In the genomic region with DNA sequence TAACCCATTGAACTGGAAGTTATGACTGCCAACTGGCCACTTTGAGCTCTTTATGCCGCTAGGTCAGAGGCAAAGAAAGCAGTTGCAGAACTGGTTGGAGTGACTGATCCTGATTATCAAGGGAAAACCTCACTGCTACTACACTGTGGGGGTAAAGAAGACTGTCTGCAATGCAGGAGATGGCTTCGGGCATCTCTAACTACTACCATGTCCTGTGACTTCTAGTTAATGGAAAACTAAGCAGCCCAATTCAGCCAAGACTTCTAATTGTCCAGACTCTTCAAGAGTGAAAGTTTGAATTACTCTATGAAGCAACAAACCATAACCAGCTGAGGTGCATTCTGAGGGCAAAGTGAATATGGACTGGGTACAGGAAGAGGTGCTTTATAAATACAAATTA, we compare ENCODE assay signal across 32 cellular contexts.
"Had no signal": no experiment of that assay in that cellular context is flagged by ENCODE, and none has a peak within 500 bp of the region (broad histone marks: within the 10 kb centered on the region; RNA-seq: fewer than 3 reads in every experiment).

No MANE protein-coding gene starts in this region.

- H3K36me3 Mint-ChIP-seq: activated CD4-positive, alpha-beta memory T cell treated with anti-CD3 and anti-CD28 coated beads for 36 hours; activated naive CD4-positive, alpha-beta T cell treated with anti-CD3 and anti-CD28 coated beads, Interleukin-2, amount 50 U/mL, for 72 hours; brain; WTC11 had no signal

- H3K27me3 ChIP-seq: adrenal gland, SJCRH30 had no signal

- H3K36me3 ChIP-seq: adrenal gland, SJCRH30 had no signal

- DNase-seq: activated CD4-positive, alpha-beta memory T cell treated with anti-CD3 and anti-CD28 coated beads for 36 hours; activated CD4-positive, alpha-beta T cell treated with anti-CD3 and anti-CD28 coated beads for 36 hours; activated CD4-positive, alpha-beta T cell treated with anti-CD3 and anti-CD28 coated beads, Interleukin-2, amount 50 U/mL, for 1 hour; activated CD8-positive, alpha-beta memory T cell treated with anti-CD3 and anti-CD28 coated beads, Interleukin-2, amount 50 U/mL, for 4 hours; activated gamma-delta T cell treated with Interleukin-2 at 50 U/mL for 16 hours; activated naive CD4-positive, alpha-beta T cell treated with anti-CD3 and anti-CD28 coated beads for 36 hours; activated T-cell treated with anti-CD3 and anti-CD28 coated beads for 4 hours; activated T-cell treated with anti-CD3 and anti-CD28 coated beads, Interleukin-2, amount 50 U/mL, for 4 hours; adrenal gland; MM.1S; MV-4-11; NCI-H1092; NCI-H146; NCI-H187; NCI-H2029 treated with DMSO at 0.1 percent for 48 hours; NCI-H2107; NCI-H2171; NCI-H510A; NCI-H526; NCI-H748 treated with DMSO at 0.1 percent for 48 hours; NK-92 treated with Interleukin-12 subunit alpha and Interleukin-12 subunit beta, amount 100 ng/mL, for 24 hours; PC-9; SHP77; SJCRH30; SK-N-SH had no signal

- H3K27ac Mint-ChIP-seq: activated CD4-positive, alpha-beta memory T cell treated with anti-CD3 and anti-CD28 coated beads for 36 hours; activated CD4-positive, alpha-beta T cell treated with anti-CD3 and anti-CD28 coated beads for 36 hours; activated naive CD4-positive, alpha-beta T cell treated with anti-CD3 and anti-CD28 coated beads for 36 hours; activated naive CD4-positive, alpha-beta T cell treated with anti-CD3 and anti-CD28 coated beads, Interleukin-2, amount 50 U/mL, for 72 hours; activated T-helper 1 cell treated with anti-CD3 and anti-CD28 coated beads, Interleukin-12 subunit alpha, Interleukin-12 subunit beta, Interleukin-2, Interleukin-4 antibody, amounts not matched to agents 30 ng/mL and 10 ng/mL and 1 ng/mL, durations not matched to agents 14 hours and 24 hours and 36 hours; brain; T-helper 1 cell treated with Interleukin-12 subunit alpha and Interleukin-12 subunit beta and Interleukin-4 antibody, amounts not matched to agents 30 μg/mL and 1 μg/mL, for 36 hours; T-helper 2 cell treated with Interferon-gamma antibody and Interleukin-4, amounts not matched to agents 5 μg/mL and 100 μg/mL, for 36 hours; WTC11 had no signal

- H3K4me1 Mint-ChIP-seq: activated CD4-positive, alpha-beta T cell treated with anti-CD3 and anti-CD28 coated beads for 36 hours; brain; WTC11 had no signal

- H3K4me3 Mint-ChIP-seq: activated CD4-positive, alpha-beta memory T cell treated with anti-CD3 and anti-CD28 coated beads for 36 hours; activated CD4-positive, alpha-beta T cell treated with anti-CD3 and anti-CD28 coated beads for 36 hours; activated naive CD4-positive, alpha-beta T cell treated with anti-CD3 and anti-CD28 coated beads for 36 hours; activated T-cell treated with anti-CD3 and anti-CD28 coated beads, Interleukin-2, amount 50 U/mL, for 4 hours; activated T-helper 1 cell treated with anti-CD3 and anti-CD28 coated beads, Interleukin-12 subunit alpha, Interleukin-12 subunit beta, Interleukin-2, Interleukin-4 antibody, amounts not matched to agents 30 ng/mL and 10 ng/mL and 1 ng/mL, durations not matched to agents 14 hours and 24 hours and 36 hours; brain; T-helper 1 cell treated with Interleukin-12 subunit alpha and Interleukin-12 subunit beta and Interleukin-4 antibody, amounts not matched to agents 30 μg/mL and 1 μg/mL, for 36 hours; T-helper 2 cell treated with Interferon-gamma antibody and Interleukin-4, amounts not matched to agents 5 μg/mL and 100 μg/mL, for 36 hours; WTC11 had no signal

- H3K4me3 ChIP-seq: adrenal gland, PC-9, SJCRH30 had no signal

- H3K27ac ChIP-seq: adrenal gland, KMS-11, PC-9, SJCRH30 had no signal

- H3K4me1 ChIP-seq: adrenal gland, SJCRH30 had no signal

- H3K9me3 Mint-ChIP-seq: activated T-cell treated with anti-CD3 and anti-CD28 coated beads, Interleukin-2, amount 50 U/mL, for 4 hours had no signal

- H3K9me3 ChIP-seq: adrenal gland, SJCRH30 had no signal

- H3K27me3 Mint-ChIP-seq: activated CD4-positive, alpha-beta memory T cell treated with anti-CD3 and anti-CD28 coated beads for 36 hours; activated CD4-positive, alpha-beta T cell treated with anti-CD3 and anti-CD28 coated beads for 36 hours had no signal
